ENCODE assay signal across 8 cellular contexts in the genomic region with DNA sequence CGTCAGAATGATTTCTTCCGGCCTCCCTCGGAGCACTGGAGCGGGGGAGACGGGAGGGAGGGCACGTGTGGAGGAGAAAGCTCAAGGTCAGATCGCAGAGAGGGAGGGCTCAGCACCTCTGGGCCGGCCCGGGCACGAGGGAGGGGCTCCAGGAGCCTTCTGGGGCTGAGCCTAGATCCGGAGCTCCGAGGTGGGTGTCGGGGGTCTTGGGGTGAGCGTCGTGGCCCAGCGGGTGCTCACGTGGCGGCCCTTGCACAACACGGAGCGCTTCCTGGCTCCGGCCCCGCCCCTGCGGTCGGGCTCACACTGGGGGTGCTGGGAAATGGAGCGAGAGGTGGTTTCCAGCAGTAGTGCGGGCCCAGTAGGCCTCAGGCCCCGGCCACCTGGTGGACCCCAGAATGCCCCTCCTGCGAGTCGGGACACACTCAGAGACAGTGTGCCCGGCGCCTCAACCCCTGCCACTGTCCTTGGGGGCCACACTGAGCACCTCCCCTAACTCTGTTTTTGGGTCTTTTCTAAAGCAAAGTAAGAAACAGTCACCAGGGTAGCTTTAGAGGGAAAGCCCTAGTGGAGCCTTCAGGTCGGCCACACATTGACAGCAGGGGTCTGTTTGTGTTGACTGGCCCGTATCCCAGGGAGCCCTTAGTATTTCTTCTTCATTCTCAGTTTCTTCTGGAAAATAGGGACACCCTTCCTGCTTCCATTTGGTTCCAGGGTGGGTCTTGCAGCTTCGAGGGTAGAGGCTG. TPM values are rescaled to one million over a fixed set of nuclear protein-coding genes. Genes with fewer than 3 reads are reported as not detected.
DNase-seq lines count a peak whose midpoint lies in the region; ATAC-seq and TF ChIP-seq lines count a peak whose summit lies in the region.

No MANE protein-coding gene starts in this region.

- H3K27ac ChIP-seq in BLaER1 (peak overlapping the region; percentile 98), SJCRH30 (peak overlapping the region; percentile 75), heart left ventricle (peak overlapping the region; percentile 84 to 97 (median 92)), psoas muscle (peak overlapping the region; percentile 92), urinary bladder (ENCODE audit: low read depth) (peak overlapping the region; percentile 79)

- H3K4me2 ChIP-seq in BLaER1 = peak overlapping the region; percentile 97

- no peak for TF ChIP-seq POLR2A in heart left ventricle (IDR thresholded peaks at IDR 0.05)

- H3K36me3 ChIP-seq in BLaER1 = peaks cover 45% of the 10 kb centered on the region
- peaks cover 42% of the 10 kb centered on the region for H3K36me3 ChIP-seq in SJCRH30
- H3K36me3 ChIP-seq in heart left ventricle = peaks cover 0 to 44% (median 39%) of the 10 kb centered on the region in 9 donors
- H3K36me3 ChIP-seq in psoas muscle (ENCODE audit: insufficient read depth in 1 of 2, low read depth in 1 of 2) = peaks cover 3 to 42% of the 10 kb centered on the region in 2 donors
- H3K36me3 ChIP-seq in urinary bladder (ENCODE audit: insufficient read depth) = no peaks in the 10 kb centered on the region

- ATAC-seq in GM19043 (IDR thresholded peaks at IDR 0.05; ENCODE audit: low read depth, unreplicated experiment) (peak; percentile 57), HG03196 (IDR thresholded peaks at IDR 0.05; ENCODE audit: unreplicated experiment) (peak; percentile 57), heart left ventricle (peak; percentile 49 to 77 (median 71)), psoas muscle (peak; percentile 70 to 78 (median 76))
- ATAC-seq in activated naive CD4-positive, alpha-beta T cell treated with anti-CD3 and anti-CD28 coated beads, Interleukin-2, amount 50 U/mL, for 72 hours = peak; percentile 63 to 71

- H3K36me3 Mint-ChIP-seq in activated naive CD4-positive, alpha-beta T cell treated with anti-CD3 and anti-CD28 coated beads, Interleukin-2, amount 50 U/mL, for 72 hours = peaks cover 36 to 39% of the 10 kb centered on the region in 2 donors

- H3K9me3 ChIP-seq in BLaER1 (no peaks in the 10 kb centered on the region), SJCRH30 (replicated peaks) (no peaks in the 10 kb centered on the region), heart left ventricle (no peaks in the 10 kb centered on the region), psoas muscle (no peaks in the 10 kb centered on the region)

- H3K4me3 ChIP-seq in BLaER1 = peak overlapping the region; percentile 97
- H3K4me3 ChIP-seq in SJCRH30 = peak overlapping the region; percentile 91
- peak overlapping the region; percentile 68 to 98 (median 81) for H3K4me3 ChIP-seq in heart left ventricle
- peak overlapping the region; percentile 85 for H3K4me3 ChIP-seq in psoas muscle
- H3K4me3 ChIP-seq in urinary bladder (ENCODE audit: low read depth, low read length) = peak overlapping the region; percentile 76

- peaks cover 45% of the 10 kb centered on the region for H3K4me1 ChIP-seq in BLaER1
- H3K4me1 ChIP-seq in SJCRH30 = peaks cover 11% of the 10 kb centered on the region; the same call in 1 of the 2 replicates
- peaks cover 0 to 61% (median 23%) of the 10 kb centered on the region in 12 donors for H3K4me1 ChIP-seq in heart left ventricle
- H3K4me1 ChIP-seq in psoas muscle = peaks cover 16% of the 10 kb centered on the region
- peaks cover 4% of the 10 kb centered on the region for H3K4me1 ChIP-seq in urinary bladder (ENCODE audit: insufficient read depth)

- DNase-seq in SJCRH30 (peak; percentile 60 to 66), heart left ventricle (peak; percentile 75 to 89 (median 77)), psoas muscle (peak; percentile 82 to 87)
- DNase-seq in activated naive CD4-positive, alpha-beta T cell treated with anti-CD3 and anti-CD28 coated beads, Interleukin-2, amount 50 U/mL, for 72 hours (ENCODE audit: low spot score in 2 of 2) = peak; percentile 75 to 76

- peak overlapping the region; percentile 98 for H3K9ac ChIP-seq in BLaER1

- H3K27ac Mint-ChIP-seq in activated naive CD4-positive, alpha-beta T cell treated with anti-CD3 and anti-CD28 coated beads, Interleukin-2, amount 50 U/mL, for 72 hours = peak overlapping the region; percentile 95 to 96

- intact Hi-C loops in heart left ventricle (cut with DNase I) (loop anchor here in 1 of 10 donors (5.0 kb wide), 1 partner anchor 126 kb away; no protein-coding TSS in a partner anchor), psoas muscle (cut with DNase I) (no loop called here)

- H3K9me3 Mint-ChIP-seq in activated naive CD4-positive, alpha-beta T cell treated with anti-CD3 and anti-CD28 coated beads, Interleukin-2, amount 50 U/mL, for 72 hours = no peaks in the 10 kb centered on the region

- no peak for TF ChIP-seq CTCF in heart left ventricle (IDR thresholded peaks at IDR 0.05)
- no peak for TF ChIP-seq CTCF in psoas muscle (IDR thresholded peaks at IDR 0.05)

- 5 to 10% (median 7%) methylated on average over 29 to 34 of the region's 34 CpGs for WGBS in heart left ventricle, 4 donors
- WGBS in psoas muscle, 3 donors = 6 to 8% (median 6%) methylated on average over 30 to 34 of the region's 34 CpGs
- WGBS in urinary bladder = 6% methylated on average over 34 of the region's 34 CpGs

- no peaks in the 10 kb centered on the region for H3K27me3 ChIP-seq in BLaER1
- no peaks in the 10 kb centered on the region for H3K27me3 ChIP-seq in SJCRH30
- H3K27me3 ChIP-seq in heart left ventricle = no peaks in the 10 kb centered on the region
- H3K27me3 ChIP-seq in psoas muscle (ENCODE audit: insufficient read depth in 3 of 3, low read length in 2 of 3) = no peaks in the 10 kb centered on the region

- H4K20me1 ChIP-seq in BLaER1 = peaks cover 51% of the 10 kb centered on the region

RNA-seq across cellular contexts. Expression of gene PPIF, which starts 0.8 kb away (rescaled TPM):
- total RNA-seq in SJCRH30 (2014; rRNA removed; shearing (Covaris generic)) = 98.8 and 103 TPM in 2 replicates
- total RNA-seq in activated naive CD4-positive, alpha-beta T cell treated with anti-CD3 and anti-CD28 coated beads, Interleukin-2, amount 50 U/mL, for 72 hours = 100 to 1,000 TPM in 1 of 2 donors, 10 to 100 TPM in 1; 60.2 to 144 TPM
- total RNA-seq in heart left ventricle (100 to 1,000 TPM in 8 of 9 donors, 10 to 100 TPM in 1; 86.3 to 180 (median 128) TPM), psoas muscle (100 to 1,000 TPM in 2 of 4 donors, 10 to 100 TPM in 2; 44.6 to 181 (median 89.4) TPM), urinary bladder (17.4 TPM)
- polyA plus RNA-seq in heart left ventricle (100 to 1,000 TPM in 1 of 2 donors, 10 to 100 TPM in 1; 82.8 to 193 TPM), psoas muscle (100 to 1,000 TPM in 1 of 3 donors, 10 to 100 TPM in 2; 85.4 to 297 (median 85.9) TPM), urinary bladder (39.4 TPM)

Comparison
In these comparisons a context has a peak if more than half of its experiments do, and no peak if none do; other contexts are left out.
1. Peak in every context shown above with its lines: DNase-seq, ATAC-seq, H3K4me3 ChIP-seq and H3K27ac ChIP-seq.